Comparison of ENCODE assay signal across 1 cellular context in the genomic region with DNA sequence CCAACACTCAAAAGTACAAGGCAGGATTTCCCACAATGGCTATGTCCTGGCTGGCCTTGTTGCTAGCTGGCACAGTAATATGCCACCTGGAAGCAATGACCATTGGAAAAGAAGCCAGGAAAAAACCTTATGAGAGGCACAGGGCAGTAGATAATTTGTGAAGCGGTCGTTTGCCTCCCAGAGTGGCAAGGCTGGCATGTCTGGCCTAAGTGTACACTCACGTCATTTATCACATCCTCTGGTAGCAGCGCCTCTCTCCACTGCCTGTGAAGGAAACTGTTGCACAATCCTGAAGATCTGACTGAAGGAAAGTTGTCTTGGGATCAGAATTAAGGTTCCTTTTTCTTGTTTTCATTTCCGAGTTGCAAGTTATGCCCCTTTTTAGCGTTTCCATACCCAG.
TF ChIP-seq lines count a peak whose summit lies in the region.

No MANE protein-coding gene starts in this region.

TF ChIP-seq in endothelial cell of umbilical vein, 7 proteins besides CTCF, POLR2A, EP300 and RAD21:
- no peak for TF ChIP-seq MYC (IDR thresholded peaks at IDR 0.05; ENCODE audit: low read depth, low read length)
- TF ChIP-seq POLR2AphosphoS5 (IDR thresholded peaks at IDR 0.05; ENCODE audit: insufficient read depth, low read depth, low read length), result no peak
- TF ChIP-seq, protein P1, sequence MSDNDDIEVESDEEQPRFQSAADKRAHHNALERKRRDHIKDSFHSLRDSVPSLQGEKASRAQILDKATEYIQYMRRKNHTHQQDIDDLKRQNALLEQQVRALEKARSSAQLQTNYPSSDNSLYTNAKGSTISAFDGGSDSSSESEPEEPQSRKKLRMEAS (IDR thresholded peaks at IDR 0.05; ENCODE audit: insufficient read depth, insufficient read length), result no peak
- no peak for TF ChIP-seq JUN (IDR thresholded peaks at IDR 0.05; ENCODE audit: borderline replicate concordance, insufficient read depth, insufficient read length, low read depth)
- TF ChIP-seq EZH2 (IDR thresholded peaks at IDR 0.05; ENCODE audit: borderline replicate concordance, low read depth, low read length, severe bottlenecking), result no peak
- no peak for TF ChIP-seq FOS (IDR thresholded peaks at IDR 0.05; ENCODE audit: borderline replicate concordance, insufficient read depth, low read length)
- TF ChIP-seq GATA2 (IDR thresholded peaks at IDR 0.05; ENCODE audit: insufficient read depth, insufficient read length, low read depth, low read length), result no peak
